ENCODE assay signal across 11 cellular contexts in the genomic region with DNA sequence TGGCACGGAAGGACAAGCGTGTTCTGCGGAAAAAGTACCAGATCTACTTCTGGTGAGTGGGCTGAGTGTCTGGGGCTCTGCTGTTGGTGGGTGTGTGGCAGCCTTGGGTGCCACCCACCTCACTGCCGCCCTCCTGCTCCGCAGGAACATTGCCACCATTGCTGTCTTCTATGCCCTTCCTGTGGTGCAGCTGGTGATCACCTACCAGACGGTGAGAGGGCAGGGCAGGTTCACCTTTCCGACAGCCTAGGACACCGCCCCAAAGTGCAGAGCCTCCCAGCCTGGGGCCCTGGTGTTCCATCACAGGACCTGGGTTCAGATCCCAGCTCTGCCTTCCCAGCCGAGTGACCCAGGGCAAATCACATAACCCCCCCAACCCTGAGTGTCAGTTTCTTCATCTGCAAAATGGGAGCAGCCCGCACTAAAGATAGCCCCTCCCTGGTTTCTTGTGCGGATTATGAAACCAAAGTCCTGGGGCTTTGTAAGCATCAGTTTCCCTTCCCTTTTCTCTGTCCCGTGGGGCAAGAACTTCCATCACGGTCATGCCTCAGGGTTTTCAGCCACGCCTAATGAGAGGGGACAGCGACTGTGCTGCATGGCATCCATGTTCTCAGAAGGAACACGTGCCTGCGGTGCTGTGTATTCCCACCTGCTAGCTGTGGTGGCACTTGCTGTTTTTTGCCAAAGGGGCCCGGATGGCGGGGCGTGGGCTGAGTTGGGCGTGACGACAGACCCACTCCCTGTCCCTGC. TPM values are rescaled to one million over a fixed set of nuclear protein-coding genes. Genes with fewer than 3 reads are reported as not detected.
A peak's percentile ranks its signal among the peaks of the same experiment; 100 is the strongest.
DNase-seq lines count a peak whose midpoint lies in the region; ATAC-seq and TF ChIP-seq lines count a peak whose summit lies in the region.
"Had no signal": no experiment of that assay in that cellular context is flagged by ENCODE, and none has a peak within 500 bp of the region (broad histone marks: within the 10 kb centered on the region; RNA-seq: fewer than 3 reads in every experiment).

No MANE protein-coding gene starts in this region.

- peak; percentile 72 for ATAC-seq in GM19025 (IDR thresholded peaks at IDR 0.05; ENCODE audit: low read depth, unreplicated experiment)
- ATAC-seq in HG03103 (IDR thresholded peaks at IDR 0.05; ENCODE audit: low read depth, unreplicated experiment): peak; percentile 43
- peak; percentile 95 for ATAC-seq in stimulated activated memory B cell treated with anti-CD40 and anti-IgM and Interleukin-4, amounts not matched to agents 10 μg/mL and 1 μg/mL and 100 μg/mL, for 72 hours
- ATAC-seq in stimulated activated effector memory CD8-positive, alpha-beta T cell treated with anti-CD3 and anti-CD28 coated beads, Interleukin-12 subunit alpha, Interleukin-12 subunit beta, amount 100 ng/mL, for 72 hours: no peak

- H3K4me1 Mint-ChIP-seq in stimulated activated memory B cell treated with anti-CD40 and anti-IgM and Interleukin-4, amounts not matched to agents 10 μg/mL and 1 μg/mL and 100 μg/mL, for 72 hours: peaks cover 66% of the 10 kb centered on the region
- H3K4me1 Mint-ChIP-seq in stimulated activated effector memory CD8-positive, alpha-beta T cell treated with anti-CD3 and anti-CD28 coated beads, Interleukin-12 subunit alpha, Interleukin-12 subunit beta, amount 100 ng/mL, for 72 hours: no peaks in the 10 kb centered on the region

- intact Hi-C loops in colonic mucosa (cut with DNase I): no loop called here

- peaks cover 73% of the 10 kb centered on the region for H3K36me3 Mint-ChIP-seq in stimulated activated memory B cell treated with anti-CD40 and anti-IgM and Interleukin-4, amounts not matched to agents 10 μg/mL and 1 μg/mL and 100 μg/mL, for 72 hours
- H3K36me3 Mint-ChIP-seq in stimulated activated effector memory CD8-positive, alpha-beta T cell treated with anti-CD3 and anti-CD28 coated beads, Interleukin-12 subunit alpha, Interleukin-12 subunit beta, amount 100 ng/mL, for 72 hours: peaks cover 13% of the 10 kb centered on the region

- H3K4me3 Mint-ChIP-seq in stimulated activated memory B cell treated with anti-CD40 and anti-IgM and Interleukin-4, amounts not matched to agents 10 μg/mL and 1 μg/mL and 100 μg/mL, for 72 hours: peak overlapping the region; percentile 51
- no peak overlapping the region for H3K4me3 Mint-ChIP-seq in stimulated activated effector memory CD8-positive, alpha-beta T cell treated with anti-CD3 and anti-CD28 coated beads, Interleukin-12 subunit alpha, Interleukin-12 subunit beta, amount 100 ng/mL, for 72 hours

- H3K36me3 ChIP-seq in colonic mucosa: no peaks in the 10 kb centered on the region

- no peaks in the 10 kb centered on the region for H3K27me3 ChIP-seq in colonic mucosa
- H3K27me3 ChIP-seq: dorsolateral prefrontal cortex had no signal

- no peaks in the 10 kb centered on the region for H3K9me3 Mint-ChIP-seq in stimulated activated memory B cell treated with anti-CD40 and anti-IgM and Interleukin-4, amounts not matched to agents 10 μg/mL and 1 μg/mL and 100 μg/mL, for 72 hours
- H3K9me3 Mint-ChIP-seq in stimulated activated effector memory CD8-positive, alpha-beta T cell treated with anti-CD3 and anti-CD28 coated beads, Interleukin-12 subunit alpha, Interleukin-12 subunit beta, amount 100 ng/mL, for 72 hours: no peaks in the 10 kb centered on the region

- no peaks in the 10 kb centered on the region for H3K4me1 ChIP-seq in colonic mucosa

- no peak overlapping the region for H3K4me3 ChIP-seq in colonic mucosa
- H3K4me3 ChIP-seq: dorsolateral prefrontal cortex had no signal

- no peaks in the 10 kb centered on the region for H3K27me3 Mint-ChIP-seq in stimulated activated memory B cell treated with anti-CD40 and anti-IgM and Interleukin-4, amounts not matched to agents 10 μg/mL and 1 μg/mL and 100 μg/mL, for 72 hours

- DNase-seq in colonic mucosa: peak; percentile 33
- no peak for DNase-seq in LoVo (ENCODE audit: low spot score)
- DNase-seq in stimulated activated effector memory CD8-positive, alpha-beta T cell treated with anti-CD3 and anti-CD28 coated beads, Interleukin-12 subunit alpha, Interleukin-12 subunit beta, amount 100 ng/mL, for 72 hours (ENCODE audit: low spot score in 2 of 2): no peak
- no peak for DNase-seq in NCI-H446 treated with DMSO at 0.1 percent for 48 hours (lab: John Stamatoyannopoulos, UW)
- DNase-seq in effector CD4-positive, alpha-beta T cell: no peak
- DNase-seq: GDM1, NCI-H774 had no signal

- H3K27ac ChIP-seq in colonic mucosa: no peak overlapping the region
- H3K27ac ChIP-seq: dorsolateral prefrontal cortex had no signal

- no peaks in the 10 kb centered on the region for H3K9me3 ChIP-seq in colonic mucosa

- peak overlapping the region; percentile 87 for H3K27ac Mint-ChIP-seq in stimulated activated memory B cell treated with anti-CD40 and anti-IgM and Interleukin-4, amounts not matched to agents 10 μg/mL and 1 μg/mL and 100 μg/mL, for 72 hours
- no peak overlapping the region for H3K27ac Mint-ChIP-seq in stimulated activated effector memory CD8-positive, alpha-beta T cell treated with anti-CD3 and anti-CD28 coated beads, Interleukin-12 subunit alpha, Interleukin-12 subunit beta, amount 100 ng/mL, for 72 hours

- TF ChIP-seq CTCF in colonic mucosa (IDR thresholded peaks at IDR 0.05): no peak

- no peak overlapping the region for H3K9ac ChIP-seq in colonic mucosa (ENCODE audit: low read depth in 2 of 2, low read length in 2 of 2)

RNA-seq across cellular contexts. Expression of gene TAGLN, which starts 9.8 kb away (rescaled TPM):
- total RNA-seq in colonic mucosa: 100 to 1,000 TPM in 1 of 2 donors, 10 to 100 TPM in 1; 86.8 to 989 TPM

RNA-seq across cellular contexts. Expression of gene SIDT2, which starts 10.8 kb away (rescaled TPM):
- 10 to 100 TPM; 42.9 to 69.3 TPM for total RNA-seq in colonic mucosa

RNA-seq across cellular contexts. Expression of gene PCSK7, which starts 42.5 kb away (rescaled TPM):
- 100 to 1,000 TPM; 111 to 195 TPM for total RNA-seq in colonic mucosa

RNA-seq across cellular contexts. Expression of gene RNF214, which starts 43.1 kb away (rescaled TPM):
- total RNA-seq in colonic mucosa: 10 to 100 TPM; 20.0 to 20.3 TPM

RNA-seq across cellular contexts. Expression of gene PAFAH1B2, which starts 45.3 kb away (rescaled TPM):
- 10 to 100 TPM; 76.4 to 80.5 TPM for total RNA-seq in colonic mucosa
